In genomic region chr2:34912084-34912483, GRCh38 we compare ENCODE assay signal across 15 cellular contexts.
A peak's percentile ranks its signal among the peaks of the same experiment; 100 is the strongest.
DNase-seq lines count a peak whose midpoint lies in the region; ATAC-seq, FAIRE-seq and TF ChIP-seq lines count a peak whose summit lies in the region.
"Had no signal": no experiment of that assay in that cellular context is flagged by ENCODE, and none has a peak within 500 bp of the region (broad histone marks: within the 10 kb centered on the region; RNA-seq: fewer than 3 reads in every experiment).

No MANE protein-coding gene starts in this region.

- H3K27me3 Mint-ChIP-seq in Caco-2 (ENCODE audit: insufficient read depth, unreplicated experiment) = no peaks in the 10 kb centered on the region

- H3K36me3 ChIP-seq in transverse colon (no peaks in the 10 kb centered on the region), Caco-2 (ENCODE audit: control insufficient read depth, insufficient read depth, low read length) (no peaks in the 10 kb centered on the region)
- H3K36me3 ChIP-seq: esophagus squamous epithelium, SJCRH30 had no signal

- H3K9me3 ChIP-seq in transverse colon (no peaks in the 10 kb centered on the region), Caco-2 (no peaks in the 10 kb centered on the region)
- H3K9me3 ChIP-seq: esophagus squamous epithelium, SJCRH30, uterus had no signal

- H3K36me3 Mint-ChIP-seq in Caco-2 (ENCODE audit: insufficient read depth, unreplicated experiment) = no peaks in the 10 kb centered on the region

- no peaks in the 10 kb centered on the region for H3K4me1 Mint-ChIP-seq in Caco-2 (ENCODE audit: low read depth, unreplicated experiment)

- no peak for TF ChIP-seq EP300 in transverse colon (IDR thresholded peaks at IDR 0.05; ENCODE audit: low read depth)

- H3K27me3 ChIP-seq in transverse colon = no peaks in the 10 kb centered on the region
- no peaks in the 10 kb centered on the region for H3K27me3 ChIP-seq in Caco-2 (replicated peaks; ENCODE audit: control insufficient read depth, insufficient read depth, low read length)
- H3K27me3 ChIP-seq: esophagus squamous epithelium, SJCRH30, uterus had no signal

- in situ Hi-C loops in transverse colon (cut with MboI; ENCODE audit: low pct_ligation_motif_present in 1 of 4, low pct_unique_long_range_greater_than_20kb in 1 of 4, low sequenced_read_pairs in 3 of 4) = no loop called here

- H3K4me1 ChIP-seq in transverse colon = no peaks in the 10 kb centered on the region
- no peaks in the 10 kb centered on the region for H3K4me1 ChIP-seq in Caco-2
- H3K4me1 ChIP-seq: esophagus squamous epithelium, SJCRH30, uterus had no signal

- CTCF ChIA-PET in Caco-2 (lab: Charles Lee) = no interaction called here

- no peak overlapping the region for H3K4me3 Mint-ChIP-seq in Caco-2 (ENCODE audit: unreplicated experiment)

- DNase-seq in GM12891 (ENCODE audit: insufficient read length, low spot score) (peak; percentile 1), transverse colon (no peak), Caco-2 (no peak), putamen (ENCODE audit: low spot score) (no peak)
- DNase-seq in activated CD8-positive, alpha-beta memory T cell treated with anti-CD3 and anti-CD28 coated beads, Interleukin-2, amount 50 U/mL, for 48 hours = no peak
- DNase-seq: esophagus squamous epithelium, NCI-H345, SJCRH30, uterus had no signal

- no peak overlapping the region for H3K27ac ChIP-seq in transverse colon
- H3K27ac ChIP-seq: esophagus squamous epithelium, SJCRH30, uterus had no signal

- TF ChIP-seq CTCF in transverse colon (IDR thresholded peaks at IDR 0.05) (no peak), Caco-2 (IDR thresholded peaks at IDR 0.05; ENCODE audit: insufficient read depth in 1 of 2, low read depth in 1 of 2, low read length in 1 of 2, severe bottlenecking in 1 of 2, unreplicated experiment in 1 of 2) (no peak)

- ATAC-seq in GM19397 (IDR thresholded peaks at IDR 0.05; ENCODE audit: unreplicated experiment) (peak; percentile 99), HG02798 (IDR thresholded peaks at IDR 0.05; ENCODE audit: poor library complexity, unreplicated experiment) (peak; percentile 76), HG03460 (IDR thresholded peaks at IDR 0.05; ENCODE audit: unreplicated experiment) (peak; percentile 98)
- ATAC-seq: sciatic nerve had no signal

- WGBS in transverse colon (ENCODE audit: low coverage in 1 of 2), 2 donors = 60 to 73% methylated on average over 2 of the region's 2 CpGs

- intact Hi-C loops in transverse colon (cut with DNase I; ENCODE audit: low total_unique reads) = no loop called here
- intact Hi-C loops in Caco-2 (cut with micrococcal nuclease; ENCODE audit: unreplicated experiment) = no loop called here

- TF ChIP-seq POLR2A in GM12891 (IDR thresholded peaks at IDR 0.05; ENCODE audit: low read depth, low read length) = no peak
- no peak for TF ChIP-seq POLR2A in transverse colon (IDR thresholded peaks at IDR 0.05)

- H3K9me3 Mint-ChIP-seq in Caco-2 (ENCODE audit: unreplicated experiment) = no peaks in the 10 kb centered on the region

- peak; percentile 86 for FAIRE-seq in GM12891 (lab: Jason Lieb, UNC)
- FAIRE-seq: H1 had no signal

- POLR2A ChIA-PET in Caco-2 (lab: Charles Lee) = no interaction called here

- H3K4me3 ChIP-seq in transverse colon = no peak overlapping the region
- no peak overlapping the region for H3K4me3 ChIP-seq in Caco-2 (ENCODE audit: low read depth, low read length)
- H3K4me3 ChIP-seq: esophagus squamous epithelium, SJCRH30, uterus had no signal

- no peak overlapping the region for H3K27ac Mint-ChIP-seq in Caco-2 (ENCODE audit: unreplicated experiment)
- H3K27ac Mint-ChIP-seq: activated T-helper 2 cell treated with anti-CD3 and anti-CD28 coated beads, Interferon-gamma antibody, Interleukin-2, Interleukin-4, amounts not matched to agents 10 μg/mL and 5 μg/mL and 100 μg/mL, durations not matched to agents 14 hours and 24 hours and 36 hours had no signal

- no TSS peak for BruUV-seq in Caco-2 (replicated peaks; lab: Mats Ljungman, UMichigan)

TF ChIP-seq in GM12891, 5 proteins besides CTCF, POLR2A, EP300 and RAD21:
- TF ChIP-seq TAF1 (IDR thresholded peaks at IDR 0.05; ENCODE audit: low read depth, low read length) (no peak), SPI1 (IDR thresholded peaks at IDR 0.05; ENCODE audit: low read depth, low read length) (no peak)
